In genomic region chr4:7860600-7861158, GRCh38 we compare ENCODE assay signal across 14 cellular contexts.
DNase-seq lines count a peak whose midpoint lies in the region; ATAC-seq and TF ChIP-seq lines count a peak whose summit lies in the region.
"Had no signal": no experiment of that assay in that cellular context is flagged by ENCODE, and none has a peak within 500 bp of the region (broad histone marks: within the 10 kb centered on the region; RNA-seq: fewer than 3 reads in every experiment).

No MANE protein-coding gene starts in this region.

- H3K4me2 ChIP-seq in PC-9: no peak overlapping the region
- H3K4me2 ChIP-seq: KMS-11 had no signal

- H3K9me2 ChIP-seq in PC-9 (ENCODE audit: insufficient read depth): no peaks in the 10 kb centered on the region

- H3K9me3 ChIP-seq in HAP-1 (no peaks in the 10 kb centered on the region), PC-9 (ENCODE audit: insufficient read depth, low read depth) (no peaks in the 10 kb centered on the region)
- H3K9me3 ChIP-seq in CD4-positive, alpha-beta memory T cell (ENCODE audit: control insufficient read depth in 1 of 2, low read length in 2 of 2): no peaks in the 10 kb centered on the region
- H3K9me3 ChIP-seq: prostate gland had no signal

- CTCF ChIA-PET in PC-9 (lab: Charles Lee): no interaction called here
- CTCF ChIA-PET in CD4-positive, alpha-beta memory T cell (lab: Charles Lee; ENCODE audit: partially characterized antibody): no interaction called here

- ATAC-seq in left lobe of liver: no peak
- ATAC-seq: activated CD4-positive, CD25-positive, alpha-beta regulatory T cell treated with anti-CD3 and anti-CD28 coated beads, Interleukin-2, amount 50 U/mL, for 24 hours; T-helper 17 cell had no signal

- H4K20me1 ChIP-seq in PC-9 (ENCODE audit: insufficient read depth): peaks cover 12% of the 10 kb centered on the region; the same call in 1 of the 2 replicates

- H3K27ac ChIP-seq in PC-9 (0 out of 2 replicates have a peak overlapping the region, but pooled peaks have one; percentile 11), epithelial cell of prostate (peak overlapping the region; percentile 88)
- no peak overlapping the region for H3K27ac ChIP-seq in CD4-positive, alpha-beta memory T cell (ENCODE audit: low read depth, low read length)
- H3K27ac ChIP-seq: KMS-11, prostate gland had no signal

- H3K36me3 Mint-ChIP-seq in progenitor cell of endocrine pancreas (ENCODE audit: insufficient read depth): peaks cover 19% of the 10 kb centered on the region
- peaks cover 12 to 13% of the 10 kb centered on the region in 2 donors for H3K36me3 Mint-ChIP-seq in CD4-positive, alpha-beta memory T cell

- no peak overlapping the region for H2AFZ ChIP-seq in PC-9

- H3K27me3 ChIP-seq in HAP-1 (ENCODE audit: low read depth) (no peaks in the 10 kb centered on the region), PC-9 (ENCODE audit: insufficient read depth, low read depth) (no peaks in the 10 kb centered on the region)
- no peaks in the 10 kb centered on the region for H3K27me3 ChIP-seq in CD4-positive, alpha-beta memory T cell (ENCODE audit: insufficient read depth, low read length)

- peaks cover 55% of the 10 kb centered on the region for H3K79me2 ChIP-seq in PC-9 (ENCODE audit: low read depth)

- peak overlapping the region; percentile 22 for H3K27ac Mint-ChIP-seq in progenitor cell of endocrine pancreas
- H3K27ac Mint-ChIP-seq in CD4-positive, alpha-beta memory T cell: peak overlapping the region in 1 of 7 donors; percentile 2

- H3K27me3 Mint-ChIP-seq in progenitor cell of endocrine pancreas: no peaks in the 10 kb centered on the region
- H3K27me3 Mint-ChIP-seq in CD4-positive, alpha-beta memory T cell: peaks cover 0 to 4% of the 10 kb centered on the region in 2 donors
- H3K27me3 Mint-ChIP-seq: T-helper 17 cell had no signal

- H3F3A ChIP-seq in PC-9 (ENCODE audit: insufficient read depth, low read depth): peaks cover 9% of the 10 kb centered on the region; the same call in 1 of the 2 replicates

- peaks cover 21% of the 10 kb centered on the region for H3K4me1 Mint-ChIP-seq in progenitor cell of endocrine pancreas (ENCODE audit: low read depth)
- H3K4me1 Mint-ChIP-seq in CD4-positive, alpha-beta memory T cell: peaks cover 32 to 55% (median 44%) of the 10 kb centered on the region in 4 donors

- intact Hi-C loops in PC-9 (cut with micrococcal nuclease; ENCODE audit: unreplicated experiment): loop anchor here (1.0 to 2.0 kb wide), 2 partner anchors 12 to 16 kb away; no protein-coding TSS in a partner anchor
- intact Hi-C loops in CD4-positive, alpha-beta memory T cell (cut with micrococcal nuclease): no loop called here

- POLR2A ChIA-PET in PC-9 (lab: Charles Lee; ENCODE audit: unreplicated experiment): interaction anchor here (0.6 kb wide), 1 partner anchor 79 kb away, joined by 4 read pairs; no protein-coding TSS in a partner anchor
- POLR2A ChIA-PET in CD4-positive, alpha-beta memory T cell (lab: Charles Lee; ENCODE audit: partially characterized antibody): interaction anchor here (0.9 kb wide), 1 partner anchor 16 kb away, joined by 3 read pairs; no protein-coding TSS in a partner anchor

- H3K36me3 ChIP-seq in HAP-1 (replicated peaks): no peaks in the 10 kb centered on the region
- 0 out of 2 replicates have a peak, but pooled peaks cover 11% of the 10 kb centered on the region for H3K36me3 ChIP-seq in PC-9 (ENCODE audit: low read depth)
- H3K36me3 ChIP-seq in CD4-positive, alpha-beta memory T cell (ENCODE audit: insufficient read depth, low read length): no peaks in the 10 kb centered on the region
- H3K36me3 ChIP-seq: prostate gland had no signal

- H3K4me3 Mint-ChIP-seq in progenitor cell of endocrine pancreas (ENCODE audit: low read depth): no peak overlapping the region
- H3K4me3 Mint-ChIP-seq in CD4-positive, alpha-beta memory T cell: no peak overlapping the region
- H3K4me3 Mint-ChIP-seq: T-helper 17 cell had no signal

- in situ Hi-C loops in HAP-1 (cut with MboI; ENCODE audit: low sequenced_read_pairs): no loop called here

- TF ChIP-seq CTCF in PC-9 (conservative IDR thresholded peaks at IDR 0.05): no peak
- no peak for TF ChIP-seq CTCF in progenitor cell of endocrine pancreas (IDR thresholded peaks at IDR 0.05; ENCODE audit: unreplicated experiment)

- no TSS peak for BruUV-seq in PC-9 (replicated peaks; lab: Mats Ljungman, UMichigan)

- peaks cover 8% of the 10 kb centered on the region for H3K9me3 Mint-ChIP-seq in progenitor cell of endocrine pancreas (ENCODE audit: low read depth)
- H3K9me3 Mint-ChIP-seq in CD4-positive, alpha-beta memory T cell: peaks cover 0 to 7% (median 3%) of the 10 kb centered on the region in 8 donors

- H3K4me1 ChIP-seq in HAP-1: peaks cover 29% of the 10 kb centered on the region
- 0 out of 2 replicates have a peak, but pooled peaks cover 5% of the 10 kb centered on the region for H3K4me1 ChIP-seq in PC-9 (replicated peaks; ENCODE audit: insufficient read depth)
- H3K4me1 ChIP-seq in CD4-positive, alpha-beta memory T cell (ENCODE audit: insufficient read depth, low read length): peaks cover 28% of the 10 kb centered on the region
- H3K4me1 ChIP-seq: prostate gland had no signal

- DNase-seq in HAP-1 (ENCODE audit: low spot score in 2 of 2): peak; percentile 17 to 46
- DNase-seq in PC-9: no peak
- DNase-seq in epithelial cell of prostate (ENCODE audit: low read depth, low spot score): no peak
- DNase-seq in progenitor cell of endocrine pancreas (ENCODE audit: low spot score, unreplicated experiment): no peak
- DNase-seq in left lobe of liver (ENCODE audit: low spot score): no peak
- DNase-seq in NCI-H510A (lab: John Stamatoyannopoulos, UW): no peak
- DNase-seq in CD4-positive, alpha-beta memory T cell: no peak
- DNase-seq: activated naive CD4-positive, alpha-beta T cell treated with Interleukin-2 at 50 U/mL for 16 hours; CD4-positive, CD25-positive, alpha-beta regulatory T cell; NCI-H69; T-helper 17 cell had no signal

- H3K4me3 ChIP-seq in HAP-1 (no peak overlapping the region), PC-9 (no peak overlapping the region)
- H3K4me3 ChIP-seq in CD4-positive, alpha-beta memory T cell (ENCODE audit: low read length in 2 of 2): no peak overlapping the region
- H3K4me3 ChIP-seq: prostate gland had no signal

Comparison
In these comparisons a context has a peak if more than half of its experiments do, and no peak if none do; other contexts are left out.
1. DNase-seq: peak in HAP-1 (2 of 2); none in PC-9 (0 of 2), epithelial cell of prostate (single experiment), progenitor cell of endocrine pancreas (single experiment), left lobe of liver (single experiment), NCI-H510A (single experiment) and CD4-positive, alpha-beta memory T cell (0 of 5).